1 cellular context compared by ENCODE assay signal in genomic region chr7:42263971-42264370, GRCh38.
TF ChIP-seq lines count a peak whose summit lies in the region.

No MANE protein-coding gene starts in this region.

TF ChIP-seq in H1, 55 proteins besides CTCF, POLR2A, EP300 and RAD21 (continued from another document):
- no peak for TF ChIP-seq MAFK (IDR thresholded peaks at IDR 0.05; ENCODE audit: low read depth, low read length)
